ENCODE assay signal across 1 cellular context in the genomic region with DNA sequence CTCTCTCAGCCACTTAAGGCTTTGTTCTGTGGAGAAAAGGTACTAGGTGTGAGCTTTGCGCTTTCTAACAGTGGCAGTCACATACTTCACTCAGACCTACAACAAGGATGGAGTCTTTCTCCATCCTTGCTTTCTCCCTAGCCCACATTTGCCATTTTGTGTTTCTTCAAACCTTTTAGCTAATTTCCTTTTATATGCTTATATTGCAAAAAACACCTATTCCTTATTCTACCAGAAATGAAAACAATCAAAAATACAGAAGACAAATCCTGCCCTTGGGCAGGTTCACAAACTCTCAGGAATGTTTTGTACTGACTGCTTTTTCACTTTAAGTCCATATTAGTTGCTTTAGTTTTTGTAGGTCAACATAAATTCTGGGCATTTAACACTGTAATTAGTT.
TF ChIP-seq lines count a peak whose summit lies in the region.

No MANE protein-coding gene starts in this region.

TF ChIP-seq in GM23338, 12 proteins besides CTCF, POLR2A, EP300 and RAD21 (continued from another document):
- TF ChIP-seq REST (IDR thresholded peaks at IDR 0.05; ENCODE audit: unreplicated experiment) (no peak), ZNF331 (CRISPR knock-in tag; IDR thresholded peaks at IDR 0.05; ENCODE audit: low read depth) (no peak), ZNF462 (CRISPR knock-in tag; IDR thresholded peaks at IDR 0.05) (no peak), CREB1 (CRISPR knock-in tag; IDR thresholded peaks at IDR 0.05; ENCODE audit: low read depth) (no peak), POLR2AphosphoS5 (IDR thresholded peaks at IDR 0.05; ENCODE audit: low read depth) (no peak), NANOG (IDR thresholded peaks at IDR 0.05; ENCODE audit: borderline replicate concordance) (no peak), JUNB (IDR thresholded peaks at IDR 0.05; ENCODE audit: unreplicated experiment) (no peak)
- TF ChIP-seq, protein P1, sequence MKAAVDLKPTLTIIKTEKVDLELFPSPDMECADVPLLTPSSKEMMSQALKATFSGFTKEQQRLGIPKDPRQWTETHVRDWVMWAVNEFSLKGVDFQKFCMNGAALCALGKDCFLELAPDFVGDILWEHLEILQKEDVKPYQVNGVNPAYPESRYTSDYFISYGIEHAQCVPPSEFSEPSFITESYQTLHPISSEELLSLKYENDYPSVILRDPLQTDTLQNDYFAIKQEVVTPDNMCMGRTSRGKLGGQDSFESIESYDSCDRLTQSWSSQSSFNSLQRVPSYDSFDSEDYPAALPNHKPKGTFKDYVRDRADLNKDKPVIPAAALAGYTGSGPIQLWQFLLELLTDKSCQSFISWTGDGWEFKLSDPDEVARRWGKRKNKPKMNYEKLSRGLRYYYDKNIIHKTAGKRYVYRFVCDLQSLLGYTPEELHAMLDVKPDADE (IDR thresholded peaks at IDR 0.05): no peak
